19 cellular contexts compared by ENCODE assay signal in the genomic region with DNA sequence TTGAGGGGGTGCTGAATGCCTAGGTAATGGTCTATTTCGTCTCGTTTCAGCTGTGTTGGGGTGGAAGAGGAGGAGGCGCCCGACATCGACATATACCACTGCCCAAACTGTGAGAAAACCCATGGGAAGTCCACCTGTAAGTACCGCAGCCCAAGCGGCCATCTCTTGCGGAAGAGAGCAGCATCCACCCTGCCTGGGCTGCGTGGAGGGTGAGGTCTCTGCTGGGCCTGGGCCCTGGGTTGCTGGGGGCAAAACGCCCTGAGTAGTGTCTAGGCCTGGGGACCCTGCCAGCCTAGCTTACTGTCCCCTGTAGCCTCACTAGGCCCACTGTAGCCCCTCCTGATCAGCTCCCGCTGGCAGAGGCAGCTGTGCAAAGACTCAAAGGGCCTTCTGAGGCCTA. TPM values are rescaled to one million over a fixed set of nuclear protein-coding genes. Genes with fewer than 3 reads are reported as not detected.
A peak's percentile ranks its signal among the peaks of the same experiment; 100 is the strongest.
DNase-seq lines count a peak whose midpoint lies in the region; ATAC-seq and TF ChIP-seq lines count a peak whose summit lies in the region.
"Had no signal": no experiment of that assay in that cellular context is flagged by ENCODE, and none has a peak within 500 bp of the region (broad histone marks: within the 10 kb centered on the region; RNA-seq: fewer than 3 reads in every experiment).

No MANE protein-coding gene starts in this region.

- H3K9me3 ChIP-seq in BLaER1 (peaks cover 22% of the 10 kb centered on the region), esophagus muscularis mucosa (peaks cover 0 to 11% (median 5%) of the 10 kb centered on the region in 4 donors), neural progenitor cell (ENCODE audit: low read depth) (peaks cover 15% of the 10 kb centered on the region)
- H3K9me3 ChIP-seq: Caco-2 had no signal

- H3K4me1 ChIP-seq in BLaER1: no peaks in the 10 kb centered on the region
- H3K4me1 ChIP-seq in GM23338 (ENCODE audit: insufficient read depth): 0 out of 2 replicates have a peak, but pooled peaks cover 5% of the 10 kb centered on the region
- peaks cover 0 to 8% (median 0%) of the 10 kb centered on the region in 4 donors for H3K4me1 ChIP-seq in esophagus muscularis mucosa
- no peaks in the 10 kb centered on the region for H3K4me1 ChIP-seq in neural progenitor cell
- H3K4me1 ChIP-seq: BE2C; BLaER1 treated with 17β-estradiol and CSF1 and Interleukin-3, amounts not matched to agents 10 nM and 100 nM; Caco-2 had no signal

- H3K9me3 Mint-ChIP-seq in GM23338 (peaks cover 14% of the 10 kb centered on the region), neural progenitor cell (peaks cover 20% of the 10 kb centered on the region)
- H3K9me3 Mint-ChIP-seq in activated CD4-positive, alpha-beta T cell treated with anti-CD3 and anti-CD28 coated beads for 36 hours (ENCODE audit: low read depth): peaks cover 3% of the 10 kb centered on the region

- TF ChIP-seq CTCF in GM23338 (conservative IDR thresholded peaks at IDR 0.05; ENCODE audit: low read depth in 2 of 2) (no peak), esophagus muscularis mucosa (IDR thresholded peaks at IDR 0.05) (no peak), neural progenitor cell (IDR thresholded peaks at IDR 0.05) (no peak)

- H3K36me3 Mint-ChIP-seq in GM23338 (ENCODE audit: low read depth) (peaks cover 7% of the 10 kb centered on the region; the same call in 2 of the 3 replicates), neural progenitor cell (peaks cover 19% of the 10 kb centered on the region)
- H3K36me3 Mint-ChIP-seq in activated CD4-positive, alpha-beta T cell treated with anti-CD3 and anti-CD28 coated beads for 36 hours (ENCODE audit: low read depth): peaks cover 20% of the 10 kb centered on the region

- intact Hi-C loops in esophagus muscularis mucosa (cut with DNase I): no loop called here
- intact Hi-C loops in activated CD4-positive, alpha-beta T cell treated with anti-CD3 and anti-CD28 coated beads for 36 hours (cut with DNase I, micrococcal nuclease): no loop called here

- H3K4me3 Mint-ChIP-seq in GM23338: no peak overlapping the region
- no peak overlapping the region for H3K4me3 Mint-ChIP-seq in neural progenitor cell
- no peak overlapping the region for H3K4me3 Mint-ChIP-seq in activated CD4-positive, alpha-beta T cell treated with anti-CD3 and anti-CD28 coated beads for 36 hours
- H3K4me3 Mint-ChIP-seq: CD4-positive, alpha-beta T cell; CD8-positive, alpha-beta T cell had no signal

- peaks cover 3% of the 10 kb centered on the region for H3K27me3 Mint-ChIP-seq in GM23338 (ENCODE audit: insufficient read depth, low read depth, poor library complexity)
- H3K27me3 Mint-ChIP-seq in neural progenitor cell (ENCODE audit: insufficient read depth, low read depth): peaks cover 2% of the 10 kb centered on the region
- H3K27me3 Mint-ChIP-seq in activated CD4-positive, alpha-beta T cell treated with anti-CD3 and anti-CD28 coated beads for 36 hours: no peaks in the 10 kb centered on the region
- H3K27me3 Mint-ChIP-seq: CD4-positive, alpha-beta T cell had no signal

- H3K27ac ChIP-seq in BLaER1: 0 out of 2 replicates have a peak overlapping the region, but pooled peaks have one; percentile 6
- H3K27ac ChIP-seq in GM23338 (ENCODE audit: low read depth): no peak overlapping the region
- H3K27ac ChIP-seq in esophagus muscularis mucosa (replicated peaks in 1 of 4): no peak overlapping the region
- H3K27ac ChIP-seq in neural progenitor cell: no peak overlapping the region
- H3K27ac ChIP-seq: BLaER1 treated with 17β-estradiol and CSF1 and Interleukin-3, amounts not matched to agents 10 nM and 100 nM; C4-2B had no signal

- TF ChIP-seq POLR2A in esophagus muscularis mucosa (IDR thresholded peaks at IDR 0.05; ENCODE audit: low read depth): no peak

- H3K27me3 ChIP-seq in BLaER1 (no peaks in the 10 kb centered on the region), GM23338 (ENCODE audit: insufficient read depth) (no peaks in the 10 kb centered on the region), esophagus muscularis mucosa (no peaks in the 10 kb centered on the region), neural progenitor cell (no peaks in the 10 kb centered on the region)
- H3K27me3 ChIP-seq: BE2C; BLaER1 treated with 17β-estradiol and CSF1 and Interleukin-3, amounts not matched to agents 10 nM and 100 nM had no signal

- H3K4me2 ChIP-seq in BLaER1 (no peak overlapping the region), GM23338 (no peak overlapping the region), neural progenitor cell (no peak overlapping the region)
- H3K4me2 ChIP-seq: BLaER1 treated with 17β-estradiol and CSF1 and Interleukin-3, amounts not matched to agents 10 nM and 100 nM had no signal

- H3F3A ChIP-seq in GM23338 (replicated peaks; ENCODE audit: low read depth) (no peaks in the 10 kb centered on the region), neural progenitor cell (ENCODE audit: low read depth) (no peaks in the 10 kb centered on the region)

- no peak overlapping the region for H2AFZ ChIP-seq in GM23338
- H2AFZ ChIP-seq in neural progenitor cell (replicated peaks): no peak overlapping the region

- H3K9me2 ChIP-seq in GM23338 (ENCODE audit: insufficient read depth): peaks cover 2% of the 10 kb centered on the region; the same call in 1 of the 2 replicates

- H3K79me2 ChIP-seq in GM23338 (replicated peaks; ENCODE audit: insufficient read depth) (peaks cover 23% of the 10 kb centered on the region), neural progenitor cell (ENCODE audit: low read depth) (peaks cover 39% of the 10 kb centered on the region)

- 93% methylated on average over 10 of the region's 11 CpGs for WGBS in esophagus muscularis mucosa

- H3K36me3 ChIP-seq in BLaER1 (peaks cover 66% of the 10 kb centered on the region), GM23338 (ENCODE audit: insufficient read depth) (no peaks in the 10 kb centered on the region), esophagus muscularis mucosa (peaks cover 0 to 54% (median 52%) of the 10 kb centered on the region in 4 donors), neural progenitor cell (no peaks in the 10 kb centered on the region)
- H3K36me3 ChIP-seq: BE2C had no signal

- H3K4me1 Mint-ChIP-seq in GM23338: peaks cover 3% of the 10 kb centered on the region; the same call in 1 of the 3 replicates
- H3K4me1 Mint-ChIP-seq in neural progenitor cell: no peaks in the 10 kb centered on the region
- peaks cover 4% of the 10 kb centered on the region for H3K4me1 Mint-ChIP-seq in activated CD4-positive, alpha-beta T cell treated with anti-CD3 and anti-CD28 coated beads for 36 hours

- TF ChIP-seq EP300 in esophagus muscularis mucosa (IDR thresholded peaks at IDR 0.05): no peak

- DNase-seq in GM23338 (ENCODE audit: low spot score): no peak
- peak; percentile 37 for DNase-seq in esophagus muscularis mucosa (ENCODE audit: extremely low spot score)
- DNase-seq in neural progenitor cell (ENCODE audit: low spot score): no peak
- no peak for DNase-seq in stimulated activated CD4-positive, alpha-beta T cell treated with anti-CD3 and anti-CD28 coated beads, Interleukin-1b, Interleukin-23, amount 100 ng/mL, for 48 hours
- no peak for DNase-seq in NCI-H748 treated with DMSO at 0.1 percent for 48 hours (lab: John Stamatoyannopoulos, UW)
- no peak for DNase-seq in activated CD4-positive, alpha-beta T cell treated with anti-CD3 and anti-CD28 coated beads for 36 hours
- DNase-seq in medulla oblongata (ENCODE audit: extremely low spot score): no peak
- DNase-seq: 8988T; ACHN; BE2C; Caco-2; Calu3; CD4-positive, alpha-beta T cell; CD8-positive, alpha-beta T cell; DMS79 treated with DMSO at 0.1 percent for 48 hours had no signal

- no peak overlapping the region for H3K4me3 ChIP-seq in BLaER1
- no peak overlapping the region for H3K4me3 ChIP-seq in GM23338
- H3K4me3 ChIP-seq in esophagus muscularis mucosa: no peak overlapping the region
- H3K4me3 ChIP-seq in neural progenitor cell: no peak overlapping the region
- H3K4me3 ChIP-seq: BLaER1 treated with 17β-estradiol and CSF1 and Interleukin-3, amounts not matched to agents 10 nM and 100 nM; GM12878 had no signal

- H3K9ac ChIP-seq in BLaER1 (no peak overlapping the region), neural progenitor cell (no peak overlapping the region)
- H3K9ac ChIP-seq: BLaER1 treated with 17β-estradiol and CSF1 and Interleukin-3, amounts not matched to agents 10 nM and 100 nM had no signal

- POLR2A ChIA-PET in activated CD4-positive, alpha-beta T cell treated with anti-CD3 and anti-CD28 coated beads for 36 hours (lab: Charles Lee): no interaction called here

- CTCF ChIA-PET in activated CD4-positive, alpha-beta T cell treated with anti-CD3 and anti-CD28 coated beads for 36 hours (lab: Charles Lee): no interaction called here

- H3K27ac Mint-ChIP-seq in GM23338 (peak overlapping the region; percentile 35; the same call in 1 of the 2 replicates), neural progenitor cell (peak overlapping the region; percentile 86)
- no peak overlapping the region for H3K27ac Mint-ChIP-seq in activated CD4-positive, alpha-beta T cell treated with anti-CD3 and anti-CD28 coated beads for 36 hours
- H3K27ac Mint-ChIP-seq: CD4-positive, alpha-beta T cell; CD8-positive, alpha-beta T cell had no signal

- H4K20me1 ChIP-seq in BLaER1: peaks cover 69% of the 10 kb centered on the region
- H4K20me1 ChIP-seq in GM23338 (replicated peaks; ENCODE audit: insufficient read depth): no peaks in the 10 kb centered on the region; the same call in 1 of the 2 replicates
- no peaks in the 10 kb centered on the region for H4K20me1 ChIP-seq in neural progenitor cell (ENCODE audit: low read depth)

- no peak for ATAC-seq in GM23338
- no peak for ATAC-seq in activated CD4-positive, alpha-beta T cell treated with anti-CD3 and anti-CD28 coated beads for 36 hours
- ATAC-seq: CD8-positive, alpha-beta T cell; GM12878 had no signal

TF ChIP-seq in GM23338, 12 proteins besides CTCF, POLR2A, EP300 and RAD21 (continues in another document):
- no peak for TF ChIP-seq CREB1 (CRISPR knock-in tag; IDR thresholded peaks at IDR 0.05; ENCODE audit: low read depth)
- no peak for TF ChIP-seq POLR2AphosphoS5 (IDR thresholded peaks at IDR 0.05; ENCODE audit: low read depth)
- no peak for TF ChIP-seq ZNF331 (CRISPR knock-in tag; IDR thresholded peaks at IDR 0.05; ENCODE audit: low read depth)
- TF ChIP-seq JUNB (IDR thresholded peaks at IDR 0.05; ENCODE audit: unreplicated experiment): no peak

RNA-seq across cellular contexts. Expression of a gene that starts 53.5 kb away (rescaled TPM):
- 8.9 and 11.8 TPM in 2 replicates for total RNA-seq in GM23338 (2014; rRNA removed; shearing (Covaris generic))
- 4.3 and 5.0 TPM in 2 replicates for polyA plus RNA-seq in GM23338 (2016; fragmentation: Nextera tagmentation; extraction: Ambion mirVana)
- total RNA-seq in esophagus muscularis mucosa (10 to 100 TPM; 35.7 to 53.5 (median 43.2) TPM), neural progenitor cell (ENCODE audit: low replicate concordance) (15.7 and 17.6 TPM in 2 replicates)
- 10 to 100 TPM; 16.0 to 16.5 TPM for total RNA-seq in activated CD4-positive, alpha-beta T cell treated with anti-CD3 and anti-CD28 coated beads for 36 hours
